In the genomic region with DNA sequence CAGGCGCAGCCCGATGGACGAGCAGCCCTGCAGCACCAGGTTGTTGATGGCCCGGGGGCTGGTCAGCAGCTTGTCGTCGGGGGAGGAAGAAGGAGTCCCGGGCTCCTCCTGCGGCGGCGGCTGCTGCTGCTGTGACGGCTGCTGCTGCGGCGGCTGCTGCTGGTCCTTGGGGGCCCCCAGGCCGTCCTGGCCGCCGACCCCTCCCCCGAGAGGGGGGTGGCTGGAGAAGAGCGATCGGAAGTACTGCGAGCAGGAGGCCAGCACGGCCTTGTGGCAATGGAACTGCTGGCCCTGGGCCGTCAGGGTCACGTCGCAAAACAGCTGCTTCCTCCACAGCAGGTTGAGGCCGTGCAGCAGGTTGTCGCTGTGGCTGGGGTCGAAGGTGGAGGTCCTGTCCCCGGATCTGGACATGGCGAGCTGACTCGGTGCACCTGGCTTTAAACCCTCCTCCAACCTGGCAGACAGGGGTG, we compare ENCODE assay signal across 13 cellular contexts. TPM values are rescaled to one million over a fixed set of nuclear protein-coding genes. Genes with fewer than 3 reads are reported as not detected.
DNase-seq lines count a peak whose midpoint lies in the region; ATAC-seq and TF ChIP-seq lines count a peak whose summit lies in the region.
"Had no signal": no experiment of that assay in that cellular context is flagged by ENCODE, and none has a peak within 500 bp of the region (broad histone marks: within the 10 kb centered on the region; RNA-seq: fewer than 3 reads in every experiment).

No MANE protein-coding gene starts in this region.

- H3K4me3 Mint-ChIP-seq in stimulated activated naive B cell treated with anti-CD40 and anti-IgM and Interleukin-4, amounts not matched to agents 10 μg/mL and 1 μg/mL and 100 μg/mL, for 72 hours, result peak overlapping the region; percentile 90 to 98

- H3K27me3 ChIP-seq in WERI-Rb-1 (ENCODE audit: insufficient read depth, low read depth, severe bottlenecking) (peaks cover 53% of the 10 kb centered on the region), kidney epithelial cell (ENCODE audit: control insufficient read depth, insufficient read depth, low read length) (peaks cover 5% of the 10 kb centered on the region)

- H3K9me3 Mint-ChIP-seq in stimulated activated naive B cell treated with anti-CD40 and anti-IgM and Interleukin-4, amounts not matched to agents 10 μg/mL and 1 μg/mL and 100 μg/mL, for 72 hours, result no peaks in the 10 kb centered on the region

- peak overlapping the region; percentile 91 for H3K27ac Mint-ChIP-seq in stimulated activated naive B cell treated with anti-CD40 and anti-IgM and Interleukin-4, amounts not matched to agents 10 μg/mL and 1 μg/mL and 100 μg/mL, for 72 hours
- H3K27ac Mint-ChIP-seq: activated naive CD8-positive, alpha-beta T cell had no signal

- DNase-seq in NCI-H2227 (lab: John Stamatoyannopoulos, UW; ENCODE audit: unreplicated experiment) (peak; percentile 22), NCI-H2227 treated with DMSO at 0.1 percent for 48 hours (lab: John Stamatoyannopoulos, UW) (no peak), WERI-Rb-1 (peak; percentile 8), kidney epithelial cell (ENCODE audit: low read depth) (no peak), GM19240 (ENCODE audit: insufficient read length, low spot score) (no peak)
- peak; percentile 39 for DNase-seq in stimulated activated naive B cell treated with anti-CD40 and anti-IgM and Interleukin-4, amounts not matched to agents 10 μg/mL and 1 μg/mL and 100 μg/mL, for 72 hours
- DNase-seq: stimulated activated CD4-positive, alpha-beta T cell treated with anti-CD3 and anti-CD28 coated beads, Interleukin-4, amount 100 ng/mL, for 1 hour; SW 1271 had no signal

- H3K27ac ChIP-seq in WERI-Rb-1, result no peak overlapping the region

- H3K27me3 Mint-ChIP-seq in stimulated activated naive B cell treated with anti-CD40 and anti-IgM and Interleukin-4, amounts not matched to agents 10 μg/mL and 1 μg/mL and 100 μg/mL, for 72 hours, result no peaks in the 10 kb centered on the region

- ATAC-seq in stimulated activated naive B cell treated with anti-CD40 and anti-IgM and Interleukin-4, amounts not matched to agents 10 μg/mL and 1 μg/mL and 100 μg/mL, for 72 hours (replicated peaks), result peak; percentile 14 to 23
- no peak for ATAC-seq in HG02588 (IDR thresholded peaks at IDR 0.05; ENCODE audit: unreplicated experiment)
- ATAC-seq in activated CD4-positive, CD25-positive, alpha-beta regulatory T cell treated with anti-CD3 and anti-CD28 coated beads, Interleukin-2, amount 50 U/mL, for 24 hours, result no peak

- H3K4me1 Mint-ChIP-seq in stimulated activated naive B cell treated with anti-CD40 and anti-IgM and Interleukin-4, amounts not matched to agents 10 μg/mL and 1 μg/mL and 100 μg/mL, for 72 hours, result peaks cover 26 to 48% of the 10 kb centered on the region in 2 donors

- H3K9me3 ChIP-seq in WERI-Rb-1 (ENCODE audit: severe bottlenecking), result no peaks in the 10 kb centered on the region

- no peaks in the 10 kb centered on the region for H3K36me3 ChIP-seq in WERI-Rb-1
- H3K36me3 ChIP-seq in kidney epithelial cell (ENCODE audit: control insufficient read depth, insufficient read depth, low read length), result no peaks in the 10 kb centered on the region

- H3K4me3 ChIP-seq in WERI-Rb-1 (ENCODE audit: low read depth, low read length) (peak overlapping the region; percentile 12), kidney epithelial cell (ENCODE audit: low read depth, low read length) (peak overlapping the region; percentile 68)

- TF ChIP-seq CTCF in WERI-Rb-1 (IDR thresholded peaks at IDR 0.05; ENCODE audit: low read depth, low read length) (no peak), kidney epithelial cell (IDR thresholded peaks at IDR 0.05; ENCODE audit: insufficient read depth, low read length, poor library complexity, severe bottlenecking) (no peak)

- peaks cover 6 to 7% of the 10 kb centered on the region in 2 donors for H3K36me3 Mint-ChIP-seq in stimulated activated naive B cell treated with anti-CD40 and anti-IgM and Interleukin-4, amounts not matched to agents 10 μg/mL and 1 μg/mL and 100 μg/mL, for 72 hours
- H3K36me3 Mint-ChIP-seq: activated naive CD8-positive, alpha-beta T cell had no signal

RNA-seq across cellular contexts. Expression of a gene that starts 2.6 kb away (rescaled TPM):
- total RNA-seq in kidney epithelial cell, result 2.1 and 3.6 TPM in 2 replicates
- total RNA-seq: A172, LHCN-M2 had no signal

Comparison
In these comparisons a context has a peak if more than half of its experiments do, and no peak if none do; other contexts are left out.
1. DNase-seq: peak in NCI-H2227 (single experiment), WERI-Rb-1 (single experiment) and stimulated activated naive B cell treated with anti-CD40 and anti-IgM and Interleukin-4, amounts not matched to agents 10 μg/mL and 1 μg/mL and 100 μg/mL, for 72 hours (single experiment); none in NCI-H2227 treated with DMSO at 0.1 percent for 48 hours (single experiment), kidney epithelial cell (single experiment) and GM19240 (single experiment).
2. ATAC-seq: peak in stimulated activated naive B cell treated with anti-CD40 and anti-IgM and Interleukin-4, amounts not matched to agents 10 μg/mL and 1 μg/mL and 100 μg/mL, for 72 hours (2 of 2); none in HG02588 (single experiment) and activated CD4-positive, CD25-positive, alpha-beta regulatory T cell treated with anti-CD3 and anti-CD28 coated beads, Interleukin-2, amount 50 U/mL, for 24 hours (0 of 2).